Comparison of ENCODE assay signal across 8 cellular contexts in the genomic region with DNA sequence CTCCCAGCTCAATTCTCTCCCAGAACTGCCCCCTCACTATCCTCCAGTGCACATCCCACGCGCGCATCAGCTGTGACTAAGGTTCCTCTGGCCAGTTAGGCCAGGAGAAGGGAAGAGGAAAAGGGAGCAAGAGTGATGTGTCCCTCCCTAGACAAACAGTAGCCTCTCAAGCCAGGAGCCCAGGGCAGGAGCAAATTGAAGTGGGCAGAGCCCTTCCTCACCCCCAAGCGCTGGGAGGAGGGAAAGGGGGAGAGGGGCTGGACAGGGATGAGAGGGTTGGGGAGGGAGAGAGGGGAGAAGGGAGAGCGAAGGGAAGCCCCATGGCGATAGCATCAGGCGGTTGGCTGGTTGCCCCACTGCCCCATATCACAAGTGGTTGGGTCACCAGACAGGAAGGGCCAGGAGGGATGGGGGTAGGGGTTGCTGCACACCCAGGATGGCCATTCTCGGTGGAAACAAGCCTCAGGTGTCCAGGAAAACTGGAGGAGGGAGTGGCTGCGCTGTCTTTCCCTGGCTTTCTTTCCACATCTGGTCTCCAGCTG. TPM values are rescaled to one million over a fixed set of nuclear protein-coding genes. Genes with fewer than 3 reads are reported as not detected.
DNase-seq lines count a peak whose midpoint lies in the region; ATAC-seq and TF ChIP-seq lines count a peak whose summit lies in the region.

No MANE protein-coding gene starts in this region.

- TF ChIP-seq CTCF in brain microvascular endothelial cell (IDR thresholded peaks at IDR 0.05; ENCODE audit: low read depth, low read length, missing control alignments) = no peak

- no peak for ATAC-seq in HG03469 (IDR thresholded peaks at IDR 0.05; ENCODE audit: unreplicated experiment)

- in situ Hi-C loops in brain microvascular endothelial cell (cut with HindIII; ENCODE audit: low pct_ligation_motif_present, low sequenced_read_pairs) = no loop called here

- H3K4me1 ChIP-seq in subcutaneous abdominal adipose tissue (ENCODE audit: control insufficient read depth in 5 of 5, insufficient read depth in 5 of 5, low read length in 5 of 5) = peaks cover 13 to 72% (median 64%) of the 10 kb centered on the region in 5 donors

- DNase-seq in CMK (ENCODE audit: low read depth) (peak; percentile 68), MG63 (peak; percentile 71), brain microvascular endothelial cell (no peak), GM19240 (ENCODE audit: insufficient read length, low spot score) (no peak), NCI-H1105 (lab: John Stamatoyannopoulos, UW) (no peak)

- no peaks in the 10 kb centered on the region for H3K9me3 ChIP-seq in MG63
- H3K9me3 ChIP-seq in subcutaneous abdominal adipose tissue (ENCODE audit: control insufficient read depth in 5 of 5, low read length in 5 of 5) = no peaks in the 10 kb centered on the region

- peak overlapping the region; percentile 99 for H3K27ac ChIP-seq in brain microvascular endothelial cell
- peak overlapping the region; percentile 100 for H3K27ac ChIP-seq in layer of hippocampus (ENCODE audit: low read depth, low read length)
- peak overlapping the region; percentile 100 for H3K27ac ChIP-seq in subcutaneous abdominal adipose tissue (ENCODE audit: low read depth, low read length)

- H3K27me3 ChIP-seq in MG63 (no peaks in the 10 kb centered on the region), brain microvascular endothelial cell (replicated peaks) (no peaks in the 10 kb centered on the region), layer of hippocampus (ENCODE audit: control insufficient read depth, insufficient read depth, low read length) (no peaks in the 10 kb centered on the region), subcutaneous abdominal adipose tissue (ENCODE audit: control insufficient read depth in 5 of 5, insufficient read depth in 4 of 5, low read length in 5 of 5) (no peaks in the 10 kb centered on the region)

- peaks cover 53% of the 10 kb centered on the region for H3K36me3 ChIP-seq in MG63
- peaks cover 44% of the 10 kb centered on the region for H3K36me3 ChIP-seq in brain microvascular endothelial cell (replicated peaks)
- H3K36me3 ChIP-seq in subcutaneous abdominal adipose tissue (ENCODE audit: control insufficient read depth in 5 of 5, insufficient read depth in 5 of 5, low read length in 5 of 5) = peaks cover 0 to 45% (median 36%) of the 10 kb centered on the region in 5 donors

- peak overlapping the region; percentile 85 for H3K4me3 ChIP-seq in MG63
- H3K4me3 ChIP-seq in brain microvascular endothelial cell (ENCODE audit: low read depth, low read length) = peak overlapping the region; percentile 94
- peak overlapping the region; percentile 93 to 98 (median 93) for H3K4me3 ChIP-seq in subcutaneous abdominal adipose tissue (ENCODE audit: low read depth in 1 of 5, low read length in 5 of 5)

- peak overlapping the region; percentile 43 to 98 (median 91) for H3K9ac ChIP-seq in subcutaneous abdominal adipose tissue (ENCODE audit: low read length in 5 of 5)

RNA-seq across cellular contexts. Expression of a gene that starts 1.1 kb away (rescaled TPM):
- total RNA-seq in MG63 (2014; rRNA removed; shearing (Covaris generic); ENCODE audit: low replicate concordance) = 1,474 and 1,678 TPM in 2 replicates

RNA-seq across cellular contexts. Expression of a gene that starts 7.5 kb away (rescaled TPM):
- total RNA-seq in MG63 (2014; rRNA removed; shearing (Covaris generic); ENCODE audit: low replicate concordance) = 3.1 and 5.0 TPM in 2 replicates

RNA-seq across cellular contexts. Expression of a gene that starts 11.9 kb away (rescaled TPM):
- 75.7 and 97.6 TPM in 2 replicates for total RNA-seq in MG63 (2014; rRNA removed; shearing (Covaris generic); ENCODE audit: low replicate concordance)

RNA-seq across cellular contexts. Expression of a gene that starts 15.2 kb away (rescaled TPM):
- 2.8 and 3.9 TPM in 2 replicates for total RNA-seq in MG63 (2014; rRNA removed; shearing (Covaris generic); ENCODE audit: low replicate concordance)

RNA-seq across cellular contexts. Expression of a gene that starts 20.0 kb away (rescaled TPM):
- total RNA-seq in MG63 (2014; rRNA removed; shearing (Covaris generic); ENCODE audit: low replicate concordance) = 18.8 and 27.4 TPM in 2 replicates

Comparison
In these comparisons a context has a peak if more than half of its experiments do, and no peak if none do; other contexts are left out.
1. DNase-seq: peak in CMK (single experiment) and MG63 (single experiment); none in brain microvascular endothelial cell (single experiment), GM19240 (single experiment) and NCI-H1105 (single experiment).
2. Peak in every context shown above with its lines, with median percentiles within 50 percentile points of each other: H3K4me3 ChIP-seq and H3K27ac ChIP-seq.